In genomic region chr2:232014681-232015080, GRCh38 we compare ENCODE assay signal across 19 cellular contexts.
"Had no signal": no experiment of that assay in that cellular context is flagged by ENCODE, and none has a peak within 500 bp of the region (broad histone marks: within the 10 kb centered on the region; RNA-seq: fewer than 3 reads in every experiment).

No MANE protein-coding gene starts in this region.

- H3K27me3 Mint-ChIP-seq: activated naive CD8-positive, alpha-beta T cell had no signal

- H3K9me3 ChIP-seq: SK-N-SH had no signal

- H3K9ac ChIP-seq: SK-N-SH had no signal

- DNase-seq: activated CD4-positive, alpha-beta T cell treated with anti-CD3 and anti-CD28 coated beads for 48 hours; activated CD4-positive, alpha-beta T cell treated with anti-CD3 and anti-CD28 coated beads, Interleukin-2, amount 50 U/mL, for 4 hours; activated CD4-positive, CD25-positive, alpha-beta regulatory T cell treated with anti-CD3 and anti-CD28 coated beads, Interleukin-2, amount 50 U/mL, for 72 hours; activated CD8-positive, alpha-beta T cell treated with anti-CD3 and anti-CD28 coated beads, Interleukin-2, amount 10 ng/mL, durations not matched to agents 7 days and 5 days; activated effector memory CD4-positive, alpha-beta T cell treated with anti-CD3 and anti-CD28 coated beads, Interleukin-2, amount 50 U/mL, for 16 hours; activated naive CD4-positive, alpha-beta T cell treated with anti-CD3 and anti-CD28 coated beads for 36 hours; activated T-cell treated with anti-CD3 and anti-CD28 coated beads, Interleukin-2, amount 50 U/mL, for 4 hours; cerebellar nuclear complex; Kasumi-1; NCI-H1048; NCI-H187 treated with DMSO at 0.1 percent for 48 hours; NCI-H2081 treated with DMSO at 0.1 percent for 48 hours; NCI-H226; NCI-H526; NCI-H774; NK-92 treated with Interleukin-12 subunit alpha and Interleukin-12 subunit beta, amount 100 ng/mL, for 24 hours; SK-N-SH had no signal

- ATAC-seq: activated CD8-positive, alpha-beta T cell treated with anti-CD3 and anti-CD28 coated beads, Interleukin-2, amount 10 ng/mL, durations not matched to agents 7 days and 5 days; activated T-cell treated with anti-CD3 and anti-CD28 coated beads, Interleukin-2, amount 50 U/mL, for 4 hours; K562 had no signal

- FAIRE-seq: K562 had no signal

- H3K9me3 Mint-ChIP-seq: activated naive CD4-positive, alpha-beta T cell treated with anti-CD3 and anti-CD28 coated beads for 36 hours; activated T-cell treated with anti-CD3 and anti-CD28 coated beads, Interleukin-2, amount 50 U/mL, for 4 hours had no signal

- H3K27ac Mint-ChIP-seq: activated CD8-positive, alpha-beta T cell treated with anti-CD3 and anti-CD28 coated beads, Interleukin-2, amount 10 ng/mL, durations not matched to agents 7 days and 5 days; activated naive CD4-positive, alpha-beta T cell treated with anti-CD3 and anti-CD28 coated beads for 36 hours; activated naive CD8-positive, alpha-beta T cell had no signal

- H3K4me3 Mint-ChIP-seq: activated CD8-positive, alpha-beta T cell treated with anti-CD3 and anti-CD28 coated beads, Interleukin-2, amount 10 ng/mL, durations not matched to agents 7 days and 5 days; activated naive CD4-positive, alpha-beta T cell treated with anti-CD3 and anti-CD28 coated beads for 36 hours; activated naive CD8-positive, alpha-beta T cell; activated T-cell treated with anti-CD3 and anti-CD28 coated beads, Interleukin-2, amount 50 U/mL, for 4 hours had no signal

- H3K4me3 ChIP-seq: K562 had no signal

- H3K9me2 ChIP-seq: SK-N-SH had no signal
